ENCODE assay signal across 1 cellular context in the genomic region with DNA sequence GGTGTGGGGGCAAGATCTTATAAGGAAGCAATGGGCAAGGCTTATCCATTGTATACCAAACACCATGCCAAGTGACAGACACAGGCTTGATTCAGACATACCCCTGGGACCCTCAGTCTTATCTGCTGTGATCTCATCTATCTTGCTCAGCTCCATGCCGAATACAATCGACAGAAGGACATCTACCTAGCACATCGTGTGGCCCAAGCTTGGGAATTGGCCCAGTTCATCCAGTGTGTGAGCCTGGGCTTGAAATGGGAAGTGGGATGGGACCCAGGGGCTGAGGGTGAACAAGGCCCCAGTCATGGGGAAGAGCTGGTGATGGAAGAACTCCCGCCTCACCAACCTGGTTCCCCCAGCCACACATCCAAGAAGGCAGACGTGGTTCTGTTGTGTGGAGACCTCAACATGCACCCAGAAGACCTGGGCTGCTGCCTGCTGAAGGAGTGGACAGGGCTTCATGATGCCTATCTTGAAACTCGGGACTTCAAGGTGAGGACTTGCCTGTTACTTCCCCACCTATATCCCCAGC.
TF ChIP-seq lines count a peak whose summit lies in the region.

No MANE protein-coding gene starts in this region.

TF ChIP-seq in GM12878, 131 proteins besides CTCF, POLR2A, EP300 and RAD21:
- TF ChIP-seq MEF2A (IDR thresholded peaks at IDR 0.05; ENCODE audit: insufficient read depth, low read depth, low read length), result no peak
- peak; percentile 57; the same call in 1 of the 2 replicates for TF ChIP-seq POLR2AphosphoS5 (IDR thresholded peaks at IDR 0.05; ENCODE audit: low read length)
- no peak for TF ChIP-seq YBX1 (IDR thresholded peaks at IDR 0.05)
- no peak for TF ChIP-seq CBX3 (IDR thresholded peaks at IDR 0.05; ENCODE audit: borderline replicate concordance, low read depth)
- no peak for TF ChIP-seq TAF1 (IDR thresholded peaks at IDR 0.05; ENCODE audit: borderline replicate concordance, low read depth, low read length)
- TF ChIP-seq, protein P1, sequence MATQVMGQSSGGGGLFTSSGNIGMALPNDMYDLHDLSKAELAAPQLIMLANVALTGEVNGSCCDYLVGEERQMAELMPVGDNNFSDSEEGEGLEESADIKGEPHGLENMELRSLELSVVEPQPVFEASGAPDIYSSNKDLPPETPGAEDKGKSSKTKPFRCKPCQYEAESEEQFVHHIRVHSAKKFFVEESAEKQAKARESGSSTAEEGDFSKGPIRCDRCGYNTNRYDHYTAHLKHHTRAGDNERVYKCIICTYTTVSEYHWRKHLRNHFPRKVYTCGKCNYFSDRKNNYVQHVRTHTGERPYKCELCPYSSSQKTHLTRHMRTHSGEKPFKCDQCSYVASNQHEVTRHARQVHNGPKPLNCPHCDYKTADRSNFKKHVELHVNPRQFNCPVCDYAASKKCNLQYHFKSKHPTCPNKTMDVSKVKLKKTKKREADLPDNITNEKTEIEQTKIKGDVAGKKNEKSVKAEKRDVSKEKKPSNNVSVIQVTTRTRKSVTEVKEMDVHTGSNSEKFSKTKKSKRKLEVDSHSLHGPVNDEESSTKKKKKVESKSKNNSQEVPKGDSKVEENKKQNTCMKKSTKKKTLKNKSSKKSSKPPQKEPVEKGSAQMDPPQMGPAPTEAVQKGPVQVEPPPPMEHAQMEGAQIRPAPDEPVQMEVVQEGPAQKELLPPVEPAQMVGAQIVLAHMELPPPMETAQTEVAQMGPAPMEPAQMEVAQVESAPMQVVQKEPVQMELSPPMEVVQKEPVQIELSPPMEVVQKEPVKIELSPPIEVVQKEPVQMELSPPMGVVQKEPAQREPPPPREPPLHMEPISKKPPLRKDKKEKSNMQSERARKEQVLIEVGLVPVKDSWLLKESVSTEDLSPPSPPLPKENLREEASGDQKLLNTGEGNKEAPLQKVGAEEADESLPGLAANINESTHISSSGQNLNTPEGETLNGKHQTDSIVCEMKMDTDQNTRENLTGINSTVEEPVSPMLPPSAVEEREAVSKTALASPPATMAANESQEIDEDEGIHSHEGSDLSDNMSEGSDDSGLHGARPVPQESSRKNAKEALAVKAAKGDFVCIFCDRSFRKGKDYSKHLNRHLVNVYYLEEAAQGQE (IDR thresholded peaks at IDR 0.05; ENCODE audit: low read depth, low read length), result no peak
- peak; percentile 25; the same call in 1 of the 2 replicates for TF ChIP-seq POLR2AphosphoS2 (IDR thresholded peaks at IDR 0.05; ENCODE audit: low read depth, low read length)
- TF ChIP-seq MTA3 (IDR thresholded peaks at IDR 0.05; ENCODE audit: borderline replicate concordance, low read length), result no peak
- TF ChIP-seq, protein P2, sequence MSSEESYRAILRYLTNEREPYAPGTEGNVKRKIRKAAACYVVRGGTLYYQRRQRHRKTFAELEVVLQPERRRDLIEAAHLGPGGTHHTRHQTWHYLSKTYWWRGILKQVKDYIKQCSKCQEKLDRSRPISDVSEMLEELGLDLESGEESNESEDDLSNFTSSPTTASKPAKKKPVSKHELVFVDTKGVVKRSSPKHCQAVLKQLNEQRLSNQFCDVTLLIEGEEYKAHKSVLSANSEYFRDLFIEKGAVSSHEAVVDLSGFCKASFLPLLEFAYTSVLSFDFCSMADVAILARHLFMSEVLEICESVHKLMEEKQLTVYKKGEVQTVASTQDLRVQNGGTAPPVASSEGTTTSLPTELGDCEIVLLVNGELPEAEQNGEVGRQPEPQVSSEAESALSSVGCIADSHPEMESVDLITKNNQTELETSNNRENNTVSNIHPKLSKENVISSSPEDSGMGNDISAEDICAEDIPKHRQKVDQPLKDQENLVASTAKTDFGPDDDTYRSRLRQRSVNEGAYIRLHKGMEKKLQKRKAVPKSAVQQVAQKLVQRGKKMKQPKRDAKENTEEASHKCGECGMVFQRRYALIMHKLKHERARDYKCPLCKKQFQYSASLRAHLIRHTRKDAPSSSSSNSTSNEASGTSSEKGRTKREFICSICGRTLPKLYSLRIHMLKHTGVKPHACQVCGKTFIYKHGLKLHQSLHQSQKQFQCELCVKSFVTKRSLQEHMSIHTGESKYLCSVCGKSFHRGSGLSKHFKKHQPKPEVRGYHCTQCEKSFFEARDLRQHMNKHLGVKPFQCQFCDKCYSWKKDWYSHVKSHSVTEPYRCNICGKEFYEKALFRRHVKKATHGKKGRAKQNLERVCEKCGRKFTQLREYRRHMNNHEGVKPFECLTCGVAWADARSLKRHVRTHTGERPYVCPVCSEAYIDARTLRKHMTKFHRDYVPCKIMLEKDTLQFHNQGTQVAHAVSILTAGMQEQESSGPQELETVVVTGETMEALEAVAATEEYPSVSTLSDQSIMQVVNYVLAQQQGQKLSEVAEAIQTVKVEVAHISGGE (CRISPR knock-in tag; IDR thresholded peaks at IDR 0.05), result no peak
- TF ChIP-seq HDAC2 (IDR thresholded peaks at IDR 0.05), result no peak
- TF ChIP-seq SREBF1 (IDR thresholded peaks at IDR 0.05; ENCODE audit: low read length), result no peak
